Comparison of ENCODE assay signal across 1 cellular context in genomic region chr16:69833791-69834282, GRCh38.
TF ChIP-seq lines count a peak whose summit lies in the region.

No MANE protein-coding gene starts in this region.

TF ChIP-seq in HepG2, 621 proteins besides CTCF, POLR2A, EP300 and RAD21 (continued from another document and continues in another):
- TF ChIP-seq LCORL (IDR thresholded peaks at IDR 0.05) (no peak), LCORL (CRISPR knock-in tag; IDR thresholded peaks at IDR 0.05) (0 out of 2 replicates have a peak, but pooled peaks have one; percentile 10), ZNF75D (CRISPR knock-in tag; IDR thresholded peaks at IDR 0.05; ENCODE audit: borderline replicate concordance) (no peak), HDAC1 (CRISPR knock-in tag; IDR thresholded peaks at IDR 0.05) (0 out of 2 replicates have a peak, but pooled peaks have one; percentile 39), SALL1 (CRISPR knock-in tag; IDR thresholded peaks at IDR 0.05) (peak; percentile 76), ZBTB38 (CRISPR knock-in tag; IDR thresholded peaks at IDR 0.05) (peak; percentile 91), HDAC6 (IDR thresholded peaks at IDR 0.05; ENCODE audit: low read depth, low read length) (no peak), TRAFD1 (CRISPR knock-in tag; IDR thresholded peaks at IDR 0.05; ENCODE audit: borderline replicate concordance) (no peak), THYN1 (CRISPR knock-in tag; IDR thresholded peaks at IDR 0.05; ENCODE audit: borderline replicate concordance, low read depth) (no peak), ZNF564 (CRISPR knock-in tag; IDR thresholded peaks at IDR 0.05) (0 out of 2 replicates have a peak, but pooled peaks have one; percentile 35), SCMH1 (CRISPR knock-in tag; IDR thresholded peaks at IDR 0.05; ENCODE audit: borderline replicate concordance) (no peak), ZNF775 (CRISPR knock-in tag; IDR thresholded peaks at IDR 0.05; ENCODE audit: borderline replicate concordance) (no peak), SOX13 (IDR thresholded peaks at IDR 0.05) (no peak), SOX13 (CRISPR knock-in tag; conservative IDR thresholded peaks at IDR 0.05 in 1 of 2, IDR thresholded peaks at IDR 0.05 in 1 of 2) (no peak), GRHL1 (CRISPR knock-in tag; conservative IDR thresholded peaks at IDR 0.05) (no peak), ZNF891 (CRISPR knock-in tag; IDR thresholded peaks at IDR 0.05) (0 out of 2 replicates have a peak, but pooled peaks have one; percentile 60), KDM5B (CRISPR knock-in tag; IDR thresholded peaks at IDR 0.05; ENCODE audit: borderline replicate concordance) (peak; percentile 53; the same call in 1 of the 2 replicates), HNF4A (CRISPR knock-in tag; IDR thresholded peaks at IDR 0.05) (peak; percentile 80), MTF1 (CRISPR knock-in tag; IDR thresholded peaks at IDR 0.05) (no peak), FOXA3 (CRISPR knock-in tag; IDR thresholded peaks at IDR 0.05) (peak; percentile 28; the same call in 1 of the 2 replicates), ZNF556 (CRISPR knock-in tag; IDR thresholded peaks at IDR 0.05; ENCODE audit: borderline replicate concordance) (peak; percentile 71; the same call in 1 of the 2 replicates), ZNF451 (CRISPR knock-in tag; IDR thresholded peaks at IDR 0.05) (no peak), RXRB (CRISPR knock-in tag; IDR thresholded peaks at IDR 0.05; ENCODE audit: borderline replicate concordance) (peak; percentile 31; the same call in 1 of the 2 replicates), NRL (CRISPR knock-in tag; IDR thresholded peaks at IDR 0.05; ENCODE audit: borderline replicate concordance) (0 out of 2 replicates have a peak, but pooled peaks have one; percentile 53), TARDBP (CRISPR knock-in tag; IDR thresholded peaks at IDR 0.05) (peak; percentile 60; the same call in 1 of the 2 replicates), NR2F6 (IDR thresholded peaks at IDR 0.05) (no peak; the same call in 1 of the 2 replicates), NR2F6 (CRISPR knock-in tag; IDR thresholded peaks at IDR 0.05) (peak; percentile 34; the same call in 1 of the 2 replicates), ZNF326 (CRISPR knock-in tag; IDR thresholded peaks at IDR 0.05; ENCODE audit: borderline replicate concordance) (no peak), FOXK1 (CRISPR knock-in tag; IDR thresholded peaks at IDR 0.05; ENCODE audit: borderline replicate concordance, low read depth) (no peak), SATB2 (CRISPR knock-in tag; IDR thresholded peaks at IDR 0.05) (no peak), CC2D1A (CRISPR knock-in tag; IDR thresholded peaks at IDR 0.05) (no peak), TEAD3 (CRISPR knock-in tag; optimal IDR thresholded peaks at IDR 0.05; ENCODE audit: borderline replicate concordance) (peak; percentile 34), HDAC2 (CRISPR knock-in tag; IDR thresholded peaks at IDR 0.05) (peak; percentile 66; the same call in 1 of the 2 replicates), HOXA3 (CRISPR knock-in tag; IDR thresholded peaks at IDR 0.05) (peak; percentile 72), DPF2 (CRISPR knock-in tag; IDR thresholded peaks at IDR 0.05; ENCODE audit: borderline replicate concordance, low read depth) (no peak), ZBTB8A (CRISPR knock-in tag; IDR thresholded peaks at IDR 0.05; ENCODE audit: borderline replicate concordance, low read depth) (no peak), SNAI1 (CRISPR knock-in tag; IDR thresholded peaks at IDR 0.05; ENCODE audit: borderline replicate concordance) (no peak), HES4 (CRISPR knock-in tag; IDR thresholded peaks at IDR 0.05; ENCODE audit: borderline replicate concordance) (0 out of 2 replicates have a peak, but pooled peaks have one; percentile 36), RBM22 (optimal IDR thresholded peaks at IDR 0.05; ENCODE audit: low read length) (peak; percentile 38), ZNF280B (CRISPR knock-in tag; IDR thresholded peaks at IDR 0.05; ENCODE audit: borderline replicate concordance) (0 out of 2 replicates have a peak, but pooled peaks have one; percentile 20), ZFP37 (CRISPR knock-in tag; IDR thresholded peaks at IDR 0.05; ENCODE audit: borderline replicate concordance) (no peak), MAF1 (CRISPR knock-in tag; IDR thresholded peaks at IDR 0.05; ENCODE audit: borderline replicate concordance) (no peak), ZFX (CRISPR knock-in tag; IDR thresholded peaks at IDR 0.05; ENCODE audit: low read depth) (peak; percentile 56)
- TF ChIP-seq, protein P1, sequence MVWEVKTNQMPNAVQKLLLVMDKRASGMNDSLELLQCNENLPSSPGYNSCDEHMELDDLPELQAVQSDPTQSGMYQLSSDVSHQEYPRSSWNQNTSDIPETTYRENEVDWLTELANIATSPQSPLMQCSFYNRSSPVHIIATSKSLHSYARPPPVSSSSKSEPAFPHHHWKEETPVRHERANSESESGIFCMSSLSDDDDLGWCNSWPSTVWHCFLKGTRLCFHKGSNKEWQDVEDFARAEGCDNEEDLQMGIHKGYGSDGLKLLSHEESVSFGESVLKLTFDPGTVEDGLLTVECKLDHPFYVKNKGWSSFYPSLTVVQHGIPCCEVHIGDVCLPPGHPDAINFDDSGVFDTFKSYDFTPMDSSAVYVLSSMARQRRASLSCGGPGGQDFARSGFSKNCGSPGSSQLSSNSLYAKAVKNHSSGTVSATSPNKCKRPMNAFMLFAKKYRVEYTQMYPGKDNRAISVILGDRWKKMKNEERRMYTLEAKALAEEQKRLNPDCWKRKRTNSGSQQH (CRISPR knock-in tag; IDR thresholded peaks at IDR 0.05; ENCODE audit: low read depth): peak; percentile 68; the same call in 1 of the 2 replicates
- TF ChIP-seq, protein P2, sequence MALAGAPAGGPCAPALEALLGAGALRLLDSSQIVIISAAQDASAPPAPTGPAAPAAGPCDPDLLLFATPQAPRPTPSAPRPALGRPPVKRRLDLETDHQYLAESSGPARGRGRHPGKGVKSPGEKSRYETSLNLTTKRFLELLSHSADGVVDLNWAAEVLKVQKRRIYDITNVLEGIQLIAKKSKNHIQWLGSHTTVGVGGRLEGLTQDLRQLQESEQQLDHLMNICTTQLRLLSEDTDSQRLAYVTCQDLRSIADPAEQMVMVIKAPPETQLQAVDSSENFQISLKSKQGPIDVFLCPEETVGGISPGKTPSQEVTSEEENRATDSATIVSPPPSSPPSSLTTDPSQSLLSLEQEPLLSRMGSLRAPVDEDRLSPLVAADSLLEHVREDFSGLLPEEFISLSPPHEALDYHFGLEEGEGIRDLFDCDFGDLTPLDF (CRISPR knock-in tag; IDR thresholded peaks at IDR 0.05): no peak
- TF ChIP-seq, protein P3, sequence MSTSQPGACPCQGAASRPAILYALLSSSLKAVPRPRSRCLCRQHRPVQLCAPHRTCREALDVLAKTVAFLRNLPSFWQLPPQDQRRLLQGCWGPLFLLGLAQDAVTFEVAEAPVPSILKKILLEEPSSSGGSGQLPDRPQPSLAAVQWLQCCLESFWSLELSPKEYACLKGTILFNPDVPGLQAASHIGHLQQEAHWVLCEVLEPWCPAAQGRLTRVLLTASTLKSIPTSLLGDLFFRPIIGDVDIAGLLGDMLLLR (CRISPR knock-in tag; IDR thresholded peaks at IDR 0.05): no peak
- TF ChIP-seq, protein P4, sequence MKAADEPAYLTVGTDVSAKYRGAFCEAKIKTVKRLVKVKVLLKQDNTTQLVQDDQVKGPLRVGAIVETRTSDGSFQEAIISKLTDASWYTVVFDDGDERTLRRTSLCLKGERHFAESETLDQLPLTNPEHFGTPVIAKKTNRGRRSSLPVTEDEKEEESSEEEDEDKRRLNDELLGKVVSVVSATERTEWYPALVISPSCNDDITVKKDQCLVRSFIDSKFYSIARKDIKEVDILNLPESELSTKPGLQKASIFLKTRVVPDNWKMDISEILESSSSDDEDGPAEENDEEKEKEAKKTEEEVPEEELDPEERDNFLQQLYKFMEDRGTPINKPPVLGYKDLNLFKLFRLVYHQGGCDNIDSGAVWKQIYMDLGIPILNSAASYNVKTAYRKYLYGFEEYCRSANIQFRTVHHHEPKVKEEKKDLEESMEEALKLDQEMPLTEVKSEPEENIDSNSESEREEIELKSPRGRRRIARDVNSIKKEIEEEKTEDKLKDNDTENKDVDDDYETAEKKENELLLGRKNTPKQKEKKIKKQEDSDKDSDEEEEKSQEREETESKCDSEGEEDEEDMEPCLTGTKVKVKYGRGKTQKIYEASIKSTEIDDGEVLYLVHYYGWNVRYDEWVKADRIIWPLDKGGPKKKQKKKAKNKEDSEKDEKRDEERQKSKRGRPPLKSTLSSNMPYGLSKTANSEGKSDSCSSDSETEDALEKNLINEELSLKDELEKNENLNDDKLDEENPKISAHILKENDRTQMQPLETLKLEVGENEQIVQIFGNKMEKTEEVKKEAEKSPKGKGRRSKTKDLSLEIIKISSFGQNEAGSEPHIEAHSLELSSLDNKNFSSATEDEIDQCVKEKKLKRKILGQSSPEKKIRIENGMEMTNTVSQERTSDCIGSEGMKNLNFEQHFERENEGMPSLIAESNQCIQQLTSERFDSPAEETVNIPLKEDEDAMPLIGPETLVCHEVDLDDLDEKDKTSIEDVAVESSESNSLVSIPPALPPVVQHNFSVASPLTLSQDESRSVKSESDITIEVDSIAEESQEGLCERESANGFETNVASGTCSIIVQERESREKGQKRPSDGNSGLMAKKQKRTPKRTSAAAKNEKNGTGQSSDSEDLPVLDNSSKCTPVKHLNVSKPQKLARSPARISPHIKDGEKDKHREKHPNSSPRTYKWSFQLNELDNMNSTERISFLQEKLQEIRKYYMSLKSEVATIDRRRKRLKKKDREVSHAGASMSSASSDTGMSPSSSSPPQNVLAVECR (CRISPR knock-in tag; IDR thresholded peaks at IDR 0.05; ENCODE audit: borderline replicate concordance): no peak
- TF ChIP-seq, protein P5, sequence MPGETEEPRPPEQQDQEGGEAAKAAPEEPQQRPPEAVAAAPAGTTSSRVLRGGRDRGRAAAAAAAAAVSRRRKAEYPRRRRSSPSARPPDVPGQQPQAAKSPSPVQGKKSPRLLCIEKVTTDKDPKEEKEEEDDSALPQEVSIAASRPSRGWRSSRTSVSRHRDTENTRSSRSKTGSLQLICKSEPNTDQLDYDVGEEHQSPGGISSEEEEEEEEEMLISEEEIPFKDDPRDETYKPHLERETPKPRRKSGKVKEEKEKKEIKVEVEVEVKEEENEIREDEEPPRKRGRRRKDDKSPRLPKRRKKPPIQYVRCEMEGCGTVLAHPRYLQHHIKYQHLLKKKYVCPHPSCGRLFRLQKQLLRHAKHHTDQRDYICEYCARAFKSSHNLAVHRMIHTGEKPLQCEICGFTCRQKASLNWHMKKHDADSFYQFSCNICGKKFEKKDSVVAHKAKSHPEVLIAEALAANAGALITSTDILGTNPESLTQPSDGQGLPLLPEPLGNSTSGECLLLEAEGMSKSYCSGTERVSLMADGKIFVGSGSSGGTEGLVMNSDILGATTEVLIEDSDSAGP (CRISPR knock-in tag; IDR thresholded peaks at IDR 0.05; ENCODE audit: borderline replicate concordance): peak; percentile 25; the same call in 1 of the 2 replicates
- TF ChIP-seq, protein P6, sequence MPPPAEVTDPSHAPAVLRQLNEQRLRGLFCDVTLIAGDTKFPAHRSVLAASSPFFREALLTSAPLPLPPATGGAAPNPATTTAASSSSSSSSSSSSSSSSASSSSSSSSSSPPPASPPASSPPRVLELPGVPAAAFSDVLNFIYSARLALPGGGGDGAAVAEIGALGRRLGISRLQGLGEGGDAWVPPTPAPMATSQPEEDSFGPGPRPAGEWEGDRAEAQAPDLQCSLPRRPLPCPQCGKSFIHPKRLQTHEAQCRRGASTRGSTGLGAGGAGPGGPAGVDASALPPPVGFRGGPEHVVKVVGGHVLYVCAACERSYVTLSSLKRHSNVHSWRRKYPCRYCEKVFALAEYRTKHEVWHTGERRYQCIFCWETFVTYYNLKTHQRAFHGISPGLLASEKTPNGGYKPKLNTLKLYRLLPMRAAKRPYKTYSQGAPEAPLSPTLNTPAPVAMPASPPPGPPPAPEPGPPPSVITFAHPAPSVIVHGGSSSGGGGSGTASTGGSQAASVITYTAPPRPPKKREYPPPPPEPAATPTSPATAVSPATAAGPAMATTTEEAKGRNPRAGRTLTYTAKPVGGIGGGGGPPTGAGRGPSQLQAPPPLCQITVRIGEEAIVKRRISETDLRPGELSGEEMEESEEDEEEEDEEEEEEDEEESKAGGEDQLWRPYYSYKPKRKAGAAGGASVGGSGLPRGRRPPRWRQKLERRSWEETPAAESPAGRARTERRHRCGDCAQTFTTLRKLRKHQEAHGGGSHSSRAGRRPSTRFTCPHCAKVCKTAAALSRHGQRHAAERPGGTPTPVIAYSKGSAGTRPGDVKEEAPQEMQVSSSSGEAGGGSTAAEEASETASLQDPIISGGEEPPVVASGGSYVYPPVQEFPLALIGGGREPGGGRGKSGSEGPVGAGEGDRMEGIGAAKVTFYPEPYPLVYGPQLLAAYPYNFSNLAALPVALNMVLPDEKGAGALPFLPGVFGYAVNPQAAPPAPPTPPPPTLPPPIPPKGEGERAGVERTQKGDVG (CRISPR knock-in tag; IDR thresholded peaks at IDR 0.05; ENCODE audit: borderline replicate concordance): peak; percentile 57; the same call in 1 of the 2 replicates
